In genomic region chr3:185094691-185095090, GRCh38 we compare ENCODE assay signal across 23 cellular contexts. TPM values are rescaled to one million over a fixed set of nuclear protein-coding genes. Genes with fewer than 3 reads are reported as not detected.
A peak's percentile ranks its signal among the peaks of the same experiment; 100 is the strongest.
DNase-seq lines count a peak whose midpoint lies in the region; ATAC-seq and TF ChIP-seq lines count a peak whose summit lies in the region.
"Had no signal": no experiment of that assay in that cellular context is flagged by ENCODE, and none has a peak within 500 bp of the region (broad histone marks: within the 10 kb centered on the region; RNA-seq: fewer than 3 reads in every experiment).

No MANE protein-coding gene starts in this region.

- in situ Hi-C loops in G401 (cut with HindIII; ENCODE audit: low sequenced_read_pairs) = no loop called here

- peaks cover 6% of the 10 kb centered on the region for H3K27me3 Mint-ChIP-seq in nephron progenitor cell (ENCODE audit: low read depth, poor library complexity)

- no peak overlapping the region for H3K4me3 Mint-ChIP-seq in nephron progenitor cell
- H3K4me3 Mint-ChIP-seq: activated naive CD8-positive, alpha-beta T cell; B cell; CD4-positive, alpha-beta memory T cell; IgD-negative memory B cell had no signal

- DNase-seq in G401 (ENCODE audit: low spot score) = peak; percentile 90
- DNase-seq in NCI-H2227 treated with DMSO at 0.1 percent for 48 hours (lab: John Stamatoyannopoulos, UW) = peak; percentile 50
- peak; percentile 68 for DNase-seq in cerebellum (ENCODE audit: low spot score)
- DNase-seq in nephron progenitor cell = no peak
- no peak for DNase-seq in NCI-H226
- DNase-seq: ACHN; activated CD4-positive, alpha-beta T cell treated with anti-CD3 and anti-CD28 coated beads for 48 hours; activated effector memory CD4-positive, alpha-beta T cell treated with anti-CD3 and anti-CD28 coated beads, Interleukin-2, amount 50 U/mL, for 16 hours; anterior cingulate cortex; CD4-positive, alpha-beta memory T cell; cortex of kidney; effector memory CD4-positive, alpha-beta T cell; islet precursor cell; left ventricle myocardium inferior; right cardiac atrium; stomach; uterus had no signal

- H3K36me3 Mint-ChIP-seq in nephron progenitor cell (ENCODE audit: low read depth) = peaks cover 22% of the 10 kb centered on the region
- H3K36me3 Mint-ChIP-seq: activated naive CD8-positive, alpha-beta T cell; CD4-positive, alpha-beta memory T cell; IgD-negative memory B cell had no signal

- peak overlapping the region; percentile 50 for H3K27ac Mint-ChIP-seq in nephron progenitor cell
- H3K27ac Mint-ChIP-seq: activated naive CD8-positive, alpha-beta T cell; B cell; CD4-positive, alpha-beta memory T cell; IgD-negative memory B cell had no signal

- ATAC-seq in HG02678 (IDR thresholded peaks at IDR 0.05; ENCODE audit: unreplicated experiment) (no peak), HG02884 (IDR thresholded peaks at IDR 0.05; ENCODE audit: unreplicated experiment) (no peak)
- ATAC-seq: HCT116, right cardiac atrium had no signal

- TF ChIP-seq CTCF in nephron progenitor cell (IDR thresholded peaks at IDR 0.05) = no peak

- H3K9me3 Mint-ChIP-seq in nephron progenitor cell = peaks cover 10% of the 10 kb centered on the region

- H3K4me1 Mint-ChIP-seq in nephron progenitor cell = peaks cover 12% of the 10 kb centered on the region
- H3K4me1 Mint-ChIP-seq: B cell; CD4-positive, alpha-beta memory T cell had no signal

RNA-seq across cellular contexts. Expression of gene C3orf70, which starts 58.2 kb away (rescaled TPM):
- 0.06 TPM in 1 of 2 replicates, not detected in the other for total RNA-seq in G401 (2014; rRNA removed; shearing (Covaris generic))
- 28.4 TPM for total RNA-seq in cerebellum
- total RNA-seq: B cell; CD4-positive, alpha-beta memory T cell had no signal

Comparison
In these comparisons a context has a peak if more than half of its experiments do, and no peak if none do; other contexts are left out.
1. DNase-seq: peak in G401 (single experiment), NCI-H2227 treated with DMSO at 0.1 percent for 48 hours (single experiment) and cerebellum (single experiment); none in nephron progenitor cell (single experiment) and NCI-H226 (single experiment).
2. RNA of gene C3orf70, which starts 58.2 kb away (total RNA-seq): 28.4 TPM in cerebellum (single experiment); 0.06 TPM in G401; every median in the first group is over 10 times any median in the second.